In the genomic region with DNA sequence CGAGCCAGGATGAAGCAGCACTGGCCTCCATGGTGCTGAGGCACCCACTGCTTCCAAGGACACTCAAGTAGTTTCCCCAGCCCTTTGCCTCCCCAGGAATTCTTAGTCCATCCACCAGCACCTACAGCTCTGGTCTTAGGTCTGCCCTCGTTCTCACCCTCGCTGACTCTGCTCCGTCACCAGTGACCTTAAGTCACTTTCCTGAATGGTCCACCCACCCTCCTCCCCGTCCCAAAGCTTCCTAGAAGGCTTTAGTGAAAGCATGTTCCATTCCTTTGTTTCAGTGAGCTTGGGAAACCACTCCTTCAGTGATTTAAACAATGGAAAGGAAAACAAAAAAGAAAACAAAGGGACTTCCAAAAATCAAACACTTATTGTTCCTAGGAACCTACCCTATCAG, we compare ENCODE assay signal across 28 cellular contexts. TPM values are rescaled to one million over a fixed set of nuclear protein-coding genes. Genes with fewer than 3 reads are reported as not detected.
A peak's percentile ranks its signal among the peaks of the same experiment; 100 is the strongest.
DNase-seq lines count a peak whose midpoint lies in the region; ATAC-seq and TF ChIP-seq lines count a peak whose summit lies in the region.
"Had no signal": no experiment of that assay in that cellular context is flagged by ENCODE, and none has a peak within 500 bp of the region (broad histone marks: within the 10 kb centered on the region; RNA-seq: fewer than 3 reads in every experiment).

No MANE protein-coding gene starts in this region.

- H3K4me2 ChIP-seq in H9 (ENCODE audit: insufficient read depth, insufficient read length, low read length) (no peak overlapping the region), mesenchymal stem cell (ENCODE audit: low read length, poor library complexity, severe bottlenecking) (no peak overlapping the region), osteoblast (ENCODE audit: insufficient read depth, low read length) (no peak overlapping the region)

- no CpG with 5 or more reads among the region's 5 CpGs for WGBS in H9 (ENCODE audit: extremely low coverage, insufficient read length, low lambda C conversion rate)
- 96% methylated on average over 4 of the region's 5 CpGs for WGBS in mesenchymal stem cell

- H3K9me3 ChIP-seq in H9 (ENCODE audit: control insufficient read depth, low read depth, low read length): no peaks in the 10 kb centered on the region
- H3K9me3 ChIP-seq in mesenchymal stem cell (ENCODE audit: control insufficient read depth, low read length): no peaks in the 10 kb centered on the region
- no peaks in the 10 kb centered on the region for H3K9me3 ChIP-seq in osteoblast (ENCODE audit: low read depth, low read length)
- H3K9me3 ChIP-seq: adrenal gland, body of pancreas, esophagus muscularis mucosa, pancreas, right lobe of liver, SJCRH30, suprapubic skin had no signal

- DNase-seq in H9 (no peak), mesenchymal stem cell (no peak), renal cortical epithelial cell (ENCODE audit: low read depth) (peak; percentile 8), cerebellar nuclear complex (lab: John Stamatoyannopoulos, UW) (no peak), osteoblast (ENCODE audit: insufficient read length, low spot score, missing footprints) (no peak)
- DNase-seq in activated T-cell treated with anti-CD3 and anti-CD28 coated beads, Interleukin-2, amount 50 U/mL, for 4 hours: no peak
- DNase-seq: activated CD4-positive, alpha-beta T cell treated with anti-CD3 and anti-CD28 coated beads, Interleukin-2, amount 50 U/mL, for 4 hours; activated naive CD4-positive, alpha-beta T cell treated with Interleukin-2 at 50 U/mL for 16 hours; adrenal gland; body of pancreas; Calu3; DND-41; effector memory CD8-positive, alpha-beta T cell; HFFc6; left cardiac atrium; NCI-H1694 treated with DMSO at 0.1 percent for 48 hours; NCI-H524; NK-92 treated with Interleukin-12 subunit alpha and Interleukin-12 subunit beta, amount 100 ng/mL, for 24 hours; pancreas; right lobe of liver; SJCRH30; stimulated activated CD4-positive, alpha-beta T cell treated with anti-CD3 and anti-CD28 coated beads, Interleukin-12 subunit alpha, Interleukin-12 subunit beta, amount 100 ng/mL, for 4 hours; stimulated activated CD4-positive, alpha-beta T cell treated with anti-CD3 and anti-CD28 coated beads, Interleukin-4, amount 100 ng/mL, for 1 hour had no signal

- no peaks in the 10 kb centered on the region for H3K9me3 Mint-ChIP-seq in H9
- no peaks in the 10 kb centered on the region for H3K9me3 Mint-ChIP-seq in brain
- H3K9me3 Mint-ChIP-seq in activated T-cell treated with anti-CD3 and anti-CD28 coated beads, Interleukin-2, amount 50 U/mL, for 4 hours: no peaks in the 10 kb centered on the region
- H3K9me3 Mint-ChIP-seq: effector memory CD8-positive, alpha-beta T cell; HFFc6 had no signal

- H3K4me1 ChIP-seq in H9 (ENCODE audit: insufficient read depth, low read length) (no peaks in the 10 kb centered on the region; the same call in 1 of the 2 replicates), mesenchymal stem cell (ENCODE audit: control insufficient read depth, insufficient read depth, low read depth, low read length) (peaks cover 11% of the 10 kb centered on the region), osteoblast (ENCODE audit: insufficient read depth, low read length) (no peaks in the 10 kb centered on the region)
- H3K4me1 ChIP-seq: right lobe of liver, SJCRH30 had no signal

- no peaks in the 10 kb centered on the region for H3K79me2 ChIP-seq in H9 (ENCODE audit: insufficient read depth, low read length)
- H3K79me2 ChIP-seq in osteoblast (ENCODE audit: insufficient read depth, low read length): no peaks in the 10 kb centered on the region

- H3K4me3 Mint-ChIP-seq in H9 (no peak overlapping the region), brain (no peak overlapping the region)
- H3K4me3 Mint-ChIP-seq in activated T-cell treated with anti-CD3 and anti-CD28 coated beads, Interleukin-2, amount 50 U/mL, for 4 hours: no peak overlapping the region
- H3K4me3 Mint-ChIP-seq: effector memory CD8-positive, alpha-beta T cell; HFFc6 had no signal

- no peak overlapping the region for H4K5ac ChIP-seq in H9 (ENCODE audit: insufficient read length, low read depth, low read length)

- H4K8ac ChIP-seq in H9 (replicated peaks; ENCODE audit: insufficient read length, low read depth, low read length): no peak overlapping the region
- H4K8ac ChIP-seq in mesenchymal stem cell (ENCODE audit: low read length): no peak overlapping the region

- H3T11ph ChIP-seq in H9 (ENCODE audit: low read length): no peak overlapping the region

- H3K9ac ChIP-seq in H9 (ENCODE audit: extremely low read depth, insufficient read length, low read length): no peak overlapping the region
- no peak overlapping the region for H3K9ac ChIP-seq in mesenchymal stem cell (ENCODE audit: low read length)

- H4K91ac ChIP-seq in H9 (ENCODE audit: insufficient read length, low read depth, low read length) (no peak overlapping the region), mesenchymal stem cell (ENCODE audit: low read length) (peak overlapping the region; percentile 66)

- no peaks in the 10 kb centered on the region for H3K27me3 ChIP-seq in H9 (ENCODE audit: insufficient read depth, low read length)
- no peaks in the 10 kb centered on the region for H3K27me3 ChIP-seq in mesenchymal stem cell (ENCODE audit: control insufficient read depth in 1 of 2, insufficient read depth in 1 of 2, low read length in 2 of 2)
- H3K27me3 ChIP-seq in osteoblast (ENCODE audit: insufficient read depth, low read length): peaks cover 3% of the 10 kb centered on the region
- H3K27me3 ChIP-seq: adrenal gland, body of pancreas, esophagus muscularis mucosa, pancreas, right lobe of liver, suprapubic skin had no signal

- TF ChIP-seq CTCF in H9 (conservative IDR thresholded peaks at IDR 0.05): no peak
- no peak for TF ChIP-seq CTCF in brain (conservative IDR thresholded peaks at IDR 0.05)
- no peak for TF ChIP-seq CTCF in osteoblast (IDR thresholded peaks at IDR 0.05; ENCODE audit: extremely low read depth, low read depth, low read length)

- H3K18ac ChIP-seq in H9 (ENCODE audit: insufficient read length, low read depth, low read length): no peak overlapping the region
- peak overlapping the region in 1 of 2 experiments; percentile 54 for H3K18ac ChIP-seq in mesenchymal stem cell (ENCODE audit: low read depth in 1 of 2, low read length in 2 of 2)

- no peak overlapping the region for H3K27ac ChIP-seq in H9 (ENCODE audit: insufficient read length, low read depth, low read length)
- H3K27ac ChIP-seq in mesenchymal stem cell (ENCODE audit: low read length, poor library complexity, severe bottlenecking): no peak overlapping the region
- no peak overlapping the region for H3K27ac ChIP-seq in osteoblast (ENCODE audit: low read depth, low read length)
- H3K27ac ChIP-seq: adrenal gland, body of pancreas, esophagus muscularis mucosa, HL-60, pancreas, right lobe of liver, SJCRH30, suprapubic skin had no signal

- H2AFZ ChIP-seq in H9 (ENCODE audit: low read length) (no peak overlapping the region), mesenchymal stem cell (ENCODE audit: low read depth, low read length) (no peak overlapping the region), osteoblast (ENCODE audit: low read length) (no peak overlapping the region)

- peaks cover 6 to 12% of the 10 kb centered on the region in 2 experiments for H3K4me1 Mint-ChIP-seq in H9
- peaks cover 30% of the 10 kb centered on the region for H3K4me1 Mint-ChIP-seq in brain
- peaks cover 14% of the 10 kb centered on the region for H3K4me1 Mint-ChIP-seq in activated T-cell treated with anti-CD3 and anti-CD28 coated beads, Interleukin-2, amount 50 U/mL, for 4 hours (ENCODE audit: low read depth)

- no peaks in the 10 kb centered on the region for H3K23me2 ChIP-seq in H9 (ENCODE audit: insufficient read length, low read depth, low read length, poor library complexity, severe bottlenecking)

- H2BK120ac ChIP-seq in H9 (ENCODE audit: low read depth, low read length, poor library complexity, severe bottlenecking): peak overlapping the region; percentile 2
- H2BK120ac ChIP-seq in mesenchymal stem cell (ENCODE audit: low read depth, low read length): peak overlapping the region; percentile 45

- H3K23ac ChIP-seq in H9 (ENCODE audit: insufficient read length, low read depth, low read length) (no peak overlapping the region), mesenchymal stem cell (ENCODE audit: low read length in 2 of 2) (no peak overlapping the region)

- no peak for ATAC-seq in activated T-cell treated with anti-CD3 and anti-CD28 coated beads, Interleukin-2, amount 50 U/mL, for 4 hours
- ATAC-seq: body of pancreas; effector memory CD8-positive, alpha-beta T cell; Panc1; right lobe of liver had no signal

- H3K4me3 ChIP-seq in mesenchymal stem cell (ENCODE audit: insufficient read depth in 1 of 2, low read depth in 1 of 2, low read length in 2 of 2): no peak overlapping the region
- H3K4me3 ChIP-seq in osteoblast (ENCODE audit: insufficient read depth, low read length): no peak overlapping the region
- H3K4me3 ChIP-seq: adrenal gland, body of pancreas, esophagus muscularis mucosa, pancreas, right lobe of liver, SJCRH30, suprapubic skin had no signal

- peaks cover 3% of the 10 kb centered on the region for H3K27me3 Mint-ChIP-seq in H9 (ENCODE audit: low read depth)
- H3K27me3 Mint-ChIP-seq in brain: peaks cover 4% of the 10 kb centered on the region
- H3K27me3 Mint-ChIP-seq in activated T-cell treated with anti-CD3 and anti-CD28 coated beads, Interleukin-2, amount 50 U/mL, for 4 hours (ENCODE audit: low read depth): no peaks in the 10 kb centered on the region

- H3K4ac ChIP-seq in H9 (ENCODE audit: low read depth, low read length): no peak overlapping the region
- no peak overlapping the region for H3K4ac ChIP-seq in mesenchymal stem cell (ENCODE audit: low read depth in 1 of 2, low read length in 2 of 2)

- H3K36me3 Mint-ChIP-seq in H9 (ENCODE audit: insufficient read depth in 1 of 3, low read depth in 3 of 3): no peaks in the 10 kb centered on the region
- no peaks in the 10 kb centered on the region for H3K36me3 Mint-ChIP-seq in brain
- H3K36me3 Mint-ChIP-seq in activated T-cell treated with anti-CD3 and anti-CD28 coated beads, Interleukin-2, amount 50 U/mL, for 4 hours (ENCODE audit: insufficient read depth): no peaks in the 10 kb centered on the region

- no peak overlapping the region for H3K56ac ChIP-seq in H9 (ENCODE audit: insufficient read length, low read depth, low read length)

- H3K79me1 ChIP-seq in H9 (ENCODE audit: insufficient read depth, low read depth, low read length, poor library complexity, severe bottlenecking) (no peaks in the 10 kb centered on the region), mesenchymal stem cell (replicated peaks; ENCODE audit: low read length, poor library complexity, severe bottlenecking) (no peaks in the 10 kb centered on the region)

- H3K14ac ChIP-seq in H9 (ENCODE audit: insufficient read depth, low read length): no peak overlapping the region; the same call in 1 of the 2 replicates
- no peak overlapping the region for H3K14ac ChIP-seq in mesenchymal stem cell (ENCODE audit: low read length in 2 of 2)

- no peak overlapping the region for H2BK20ac ChIP-seq in H9 (ENCODE audit: low read depth, low read length, poor library complexity, severe bottlenecking)

- H2BK15ac ChIP-seq in H9 (ENCODE audit: low read depth, low read length) (no peak overlapping the region), mesenchymal stem cell (ENCODE audit: low read depth, poor library complexity, severe bottlenecking) (peak overlapping the region; percentile 60)

- H2BK12ac ChIP-seq in H9 (ENCODE audit: insufficient read length, low read depth, low read length): no peak overlapping the region
- peak overlapping the region in 1 of 2 experiments; percentile 0 for H2BK12ac ChIP-seq in mesenchymal stem cell (ENCODE audit: low read length in 2 of 2)

- H4K20me1 ChIP-seq in H9 (ENCODE audit: control insufficient read depth, insufficient read depth, insufficient read length): no peaks in the 10 kb centered on the region
- H4K20me1 ChIP-seq in osteoblast (ENCODE audit: insufficient read depth, low read length): no peaks in the 10 kb centered on the region

- no peak overlapping the region for H3K27ac Mint-ChIP-seq in H9
- H3K27ac Mint-ChIP-seq in brain: peak overlapping the region in 3 of 5 experiments; percentile 22 to 79 (median 61)
- H3K27ac Mint-ChIP-seq: effector memory CD8-positive, alpha-beta T cell; HFFc6 had no signal

- H2AK5ac ChIP-seq in H9 (ENCODE audit: insufficient read length, low read length) (no peak overlapping the region), mesenchymal stem cell (ENCODE audit: low read length, severe bottlenecking) (no peak overlapping the region)

- no peaks in the 10 kb centered on the region for H3K36me3 ChIP-seq in mesenchymal stem cell (ENCODE audit: control insufficient read depth in 1 of 2, insufficient read depth in 2 of 2, low read depth in 1 of 2, low read length in 2 of 2)
- H3K36me3 ChIP-seq in osteoblast (ENCODE audit: insufficient read depth, low read length): no peaks in the 10 kb centered on the region
- H3K36me3 ChIP-seq: adrenal gland, esophagus muscularis mucosa, pancreas, right lobe of liver, SJCRH30, suprapubic skin had no signal

- no peak overlapping the region for H2BK5ac ChIP-seq in H9 (ENCODE audit: insufficient read length, low read length)
- H2BK5ac ChIP-seq in mesenchymal stem cell (ENCODE audit: low read depth, low read length, poor library complexity, severe bottlenecking): no peak overlapping the region

RNA-seq across cellular contexts. Expression of a gene that starts 54.6 kb away (rescaled TPM):
- total RNA-seq in H9 (2021) (11.1 TPM in 2 replicates), renal cortical epithelial cell (35.6 and 67.5 TPM in 2 replicates), osteoblast (7.1 and 8.0 TPM in 2 replicates)
- polyA plus RNA-seq in brain (ENCODE audit: insufficient read depth, low read depth, low replicate concordance): 6.1 TPM
- 11.0 TPM for polyA plus RNA-seq in mesenchymal stem cell (2013, experiment 1 of 2)
- polyA plus RNA-seq in mesenchymal stem cell (2013, experiment 2 of 2): 10.8 TPM
- total RNA-seq in activated T-cell treated with anti-CD3 and anti-CD28 coated beads, Interleukin-2, amount 50 U/mL, for 4 hours: 10 to 100 TPM; 18.2 to 19.1 (median 18.6) TPM

Comparison
In these comparisons a context has a peak if more than half of its experiments do, and no peak if none do; other contexts are left out.
1. H3K27ac Mint-ChIP-seq: peak in brain (3 of 5); none in H9 (0 of 3).